ENCODE assay signal across 23 cellular contexts in the genomic region with DNA sequence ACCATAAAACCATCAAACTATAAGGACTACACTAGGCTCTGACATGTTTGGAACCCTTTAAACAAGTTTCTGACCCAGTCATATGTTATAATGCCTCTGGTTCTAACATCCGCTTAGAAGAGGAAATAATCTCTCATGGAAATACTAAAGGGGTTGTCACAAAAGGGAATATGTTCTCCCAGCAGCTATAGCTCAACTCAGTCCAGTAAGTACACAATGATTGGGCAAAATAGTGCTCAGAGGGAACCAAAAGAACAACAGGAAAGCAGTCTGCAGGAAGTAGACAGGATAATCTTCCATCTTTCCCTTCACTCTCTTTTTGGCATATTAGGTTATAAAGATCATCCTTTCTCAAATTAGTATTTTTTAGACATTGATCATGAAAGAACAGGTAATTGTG.
"Had no signal": no experiment of that assay in that cellular context is flagged by ENCODE, and none has a peak within 500 bp of the region (broad histone marks: within the 10 kb centered on the region; RNA-seq: fewer than 3 reads in every experiment).

No MANE protein-coding gene starts in this region.

- FAIRE-seq: TTC549 had no signal

- H3K27me3 ChIP-seq: brain microvascular endothelial cell had no signal

- H2AFZ ChIP-seq: PC-9 had no signal

- DNase-seq: activated CD4-positive, alpha-beta memory T cell treated with anti-CD3 and anti-CD28 coated beads, Interleukin-2, amount 10 ng/mL, durations not matched to agents 7 days and 5 days; activated CD4-positive, alpha-beta T cell treated with anti-CD3 and anti-CD28 coated beads for 36 hours; activated CD4-positive, alpha-beta T cell treated with anti-CD3 and anti-CD28 coated beads, Interleukin-2, amount 50 U/mL, for 1 hour; activated gamma-delta T cell treated with Interleukin-2 at 50 U/mL for 16 hours; activated naive CD4-positive, alpha-beta T cell treated with anti-CD3 and anti-CD28 coated beads, Interleukin-2, amount 10 ng/mL, durations not matched to agents 7 days and 5 days; activated naive CD8-positive, alpha-beta T cell treated with anti-CD3 and anti-CD28 coated beads for 36 hours; activated T-cell treated with anti-CD3 and anti-CD28 coated beads, Interleukin-2, amount 50 U/mL, for 72 hours; brain microvascular endothelial cell; cerebellar nuclear complex; MV-4-11; NCI-H1092 treated with DMSO at 0.1 percent for 48 hours; NCI-H1417 treated with DMSO at 0.1 percent for 48 hours; NCI-H1694; NCI-H2029 treated with DMSO at 0.1 percent for 48 hours; NCI-H510A treated with DMSO at 0.1 percent for 48 hours; NCI-H69; SIG-M5; T-helper 17 cell; T-helper 9 cell; WERI-Rb-1 had no signal

- H3K9ac ChIP-seq: KMS-11 had no signal

- H3K27ac ChIP-seq: brain microvascular endothelial cell, KMS-11, PC-9, WERI-Rb-1 had no signal

- H3K4me3 ChIP-seq: PC-9 had no signal

- H3K4me2 ChIP-seq: KMS-11, PC-9 had no signal

- ATAC-seq: activated CD4-positive, alpha-beta T cell treated with anti-CD3 and anti-CD28 coated beads for 36 hours; activated T-cell treated with anti-CD3 and anti-CD28 coated beads, Interleukin-2, amount 50 U/mL, for 72 hours; T-helper 17 cell had no signal
